Comparison of ENCODE assay signal across 1 cellular context in genomic region chr1:175865041-175865766, GRCh38.
TF ChIP-seq lines count a peak whose summit lies in the region.

No MANE protein-coding gene starts in this region.

TF ChIP-seq in SK-N-SH, 30 proteins besides CTCF, POLR2A, EP300 and RAD21 (continued from another document):
- TF ChIP-seq YY1 (IDR thresholded peaks at IDR 0.05; ENCODE audit: low read depth) (no peak), TAF1 (IDR thresholded peaks at IDR 0.05; ENCODE audit: borderline replicate concordance, low read depth, low read length) (no peak), FOXJ3 (CRISPR knock-in tag; IDR thresholded peaks at IDR 0.05) (no peak), JUND (IDR thresholded peaks at IDR 0.05) (no peak), MAX (IDR thresholded peaks at IDR 0.05; ENCODE audit: low read depth) (no peak)
